Comparison of ENCODE assay signal across 16 cellular contexts in genomic region chr2:69026638-69027037, GRCh38. TPM values are rescaled to one million over a fixed set of nuclear protein-coding genes. Genes with fewer than 3 reads are reported as not detected.
A peak's percentile ranks its signal among the peaks of the same experiment; 100 is the strongest.
DNase-seq lines count a peak whose midpoint lies in the region; ATAC-seq and TF ChIP-seq lines count a peak whose summit lies in the region.
"Had no signal": no experiment of that assay in that cellular context is flagged by ENCODE, and none has a peak within 500 bp of the region (broad histone marks: within the 10 kb centered on the region; RNA-seq: fewer than 3 reads in every experiment).

No MANE protein-coding gene starts in this region.

- BruUV-seq in Panc1 (replicated peaks; lab: Mats Ljungman, UMichigan): no TSS peak

- ATAC-seq in Panc1: no peak

- peak overlapping the region; percentile 19 for H3K9ac ChIP-seq in rectal smooth muscle tissue (ENCODE audit: low read length)
- H3K9ac ChIP-seq: BLaER1 treated with 17β-estradiol and CSF1 and Interleukin-3, amounts not matched to agents 10 nM and 100 nM had no signal

- TF ChIP-seq CTCF in Panc1 (IDR thresholded peaks at IDR 0.05): no peak
- no peak for TF ChIP-seq CTCF in fibroblast of villous mesenchyme (IDR thresholded peaks at IDR 0.05; ENCODE audit: insufficient read depth, low read depth, low read length)

- H3K4me1 ChIP-seq in Panc1 (ENCODE audit: control insufficient read depth, insufficient read depth, low read length): peaks cover 29% of the 10 kb centered on the region
- H3K4me1 ChIP-seq in rectal smooth muscle tissue (ENCODE audit: control insufficient read depth, insufficient read depth, low read length): peaks cover 15% of the 10 kb centered on the region
- H3K4me1 ChIP-seq: BLaER1 treated with 17β-estradiol and CSF1 and Interleukin-3, amounts not matched to agents 10 nM and 100 nM had no signal

- CTCF ChIA-PET in Panc1 (lab: Charles Lee): no interaction called here

- no peaks in the 10 kb centered on the region for H3K9me3 ChIP-seq in Panc1 (ENCODE audit: control insufficient read depth, insufficient read depth, low read depth, low read length)
- H3K9me3 ChIP-seq: HAP-1 had no signal

- intact Hi-C loops in Panc1 (cut with micrococcal nuclease; ENCODE audit: unreplicated experiment): no loop called here

- peak overlapping the region; percentile 52; the same call in 1 of the 2 replicates for H3K27ac ChIP-seq in Panc1 (ENCODE audit: low read length)
- H3K27ac ChIP-seq in rectal smooth muscle tissue (ENCODE audit: low read depth, low read length): no peak overlapping the region
- H3K27ac ChIP-seq: BLaER1 treated with 17β-estradiol and CSF1 and Interleukin-3, amounts not matched to agents 10 nM and 100 nM had no signal

- no peak overlapping the region for H3K4me3 ChIP-seq in Panc1 (ENCODE audit: low read depth in 2 of 2, low read length in 2 of 2)
- H3K4me3 ChIP-seq in fibroblast of villous mesenchyme (ENCODE audit: low read depth, low read length): no peak overlapping the region
- H3K4me3 ChIP-seq in rectal smooth muscle tissue (ENCODE audit: low read length): no peak overlapping the region
- H3K4me3 ChIP-seq: BLaER1 treated with 17β-estradiol and CSF1 and Interleukin-3, amounts not matched to agents 10 nM and 100 nM; HAP-1 had no signal

- in situ Hi-C loops in Panc1 (cut with HindIII; ENCODE audit: low pct_unique_long_range_greater_than_20kb, low sequenced_read_pairs): no loop called here

- H3K36me3 ChIP-seq in Panc1 (ENCODE audit: control insufficient read depth, insufficient read depth, low read length) (no peaks in the 10 kb centered on the region), rectal smooth muscle tissue (ENCODE audit: control insufficient read depth, insufficient read depth, low read length) (no peaks in the 10 kb centered on the region)
- H3K36me3 ChIP-seq: BLaER1 treated with 17β-estradiol and CSF1 and Interleukin-3, amounts not matched to agents 10 nM and 100 nM; HAP-1 had no signal

- DNase-seq in EH (ENCODE audit: low read depth) (peak; percentile 42), Panc1 (ENCODE audit: low read depth, low spot score) (no peak), fibroblast of villous mesenchyme (ENCODE audit: low read depth) (peak; percentile 80), medulla oblongata (ENCODE audit: extremely low spot score) (no peak), COR-L47 (lab: John Stamatoyannopoulos, UW) (no peak), NCI-H2171 treated with DMSO at 0.1 percent for 48 hours (lab: John Stamatoyannopoulos, UW) (no peak)
- DNase-seq: DMS 273 treated with DMSO at 0.1 percent for 48 hours, DMS79 had no signal

- no peaks in the 10 kb centered on the region for H3K27me3 ChIP-seq in Panc1 (ENCODE audit: control insufficient read depth, insufficient read depth, low read length)
- no peaks in the 10 kb centered on the region for H3K27me3 ChIP-seq in rectal smooth muscle tissue (ENCODE audit: control insufficient read depth, insufficient read depth, low read length)
- H3K27me3 ChIP-seq: BLaER1 treated with 17β-estradiol and CSF1 and Interleukin-3, amounts not matched to agents 10 nM and 100 nM had no signal

- POLR2A ChIA-PET in Panc1 (lab: Charles Lee): interaction anchor here (0.6 kb wide), 1 partner anchor 675 kb away, joined by 3 read pairs; no protein-coding TSS in a partner anchor

RNA-seq across cellular contexts. Expression of gene ANTXR1, which starts 13.7 kb away (rescaled TPM):
- total RNA-seq in Panc1 (2021; ENCODE audit: unreplicated experiment) (132 TPM), fibroblast of villous mesenchyme (188 and 206 TPM in 2 replicates)
- 82.7 TPM for polyA plus RNA-seq in Panc1 (2012; ENCODE audit: insufficient read length)
- total RNA-seq: CD4-positive, CD25-positive, alpha-beta regulatory T cell had no signal
- polyA plus RNA-seq: CD4-positive, CD25-positive, alpha-beta regulatory T cell had no signal

RNA-seq across cellular contexts. Expression of gene GKN1, which starts 52.2 kb away (rescaled TPM):
- not detected for total RNA-seq in Panc1 (2021; ENCODE audit: unreplicated experiment)
- not detected for polyA plus RNA-seq in Panc1 (2012; ENCODE audit: insufficient read length)
- under 0.01 and 0.32 TPM in 2 replicates for total RNA-seq in fibroblast of villous mesenchyme
- total RNA-seq: A172; Calu3; CD4-positive, CD25-positive, alpha-beta regulatory T cell; H1; HT1080 had no signal
- polyA plus RNA-seq: CD4-positive, CD25-positive, alpha-beta regulatory T cell; H1 had no signal

Comparison
In these comparisons a context has a peak if more than half of its experiments do, and no peak if none do; other contexts are left out.
1. DNase-seq: peak in EH (single experiment) and fibroblast of villous mesenchyme (single experiment); none in Panc1 (single experiment), medulla oblongata (single experiment), COR-L47 (single experiment) and NCI-H2171 treated with DMSO at 0.1 percent for 48 hours (single experiment).